Comparison of ENCODE assay signal across 16 cellular contexts in the genomic region with DNA sequence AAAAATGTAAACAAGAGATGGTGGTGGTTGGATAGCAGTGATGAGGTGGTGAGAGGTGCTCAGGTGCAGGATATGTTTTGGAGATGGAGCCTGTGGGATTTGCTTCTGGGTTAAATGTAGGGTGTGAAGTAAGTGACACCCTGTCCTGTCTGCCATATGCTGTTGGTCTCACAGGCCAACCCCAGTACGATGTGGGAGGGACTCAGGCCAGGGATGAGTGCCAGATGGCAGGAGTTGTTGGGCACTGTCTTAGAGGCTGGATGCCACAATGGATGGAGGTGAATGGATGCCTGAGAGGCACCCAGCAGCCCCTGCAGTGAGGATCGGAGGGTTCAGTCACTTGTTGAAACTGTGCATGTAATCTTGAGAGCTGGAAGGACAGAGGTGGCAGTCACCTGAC.
"Had no signal": no experiment of that assay in that cellular context is flagged by ENCODE, and none has a peak within 500 bp of the region (broad histone marks: within the 10 kb centered on the region; RNA-seq: fewer than 3 reads in every experiment).

No MANE protein-coding gene starts in this region.

- H3K27me3 ChIP-seq: neutrophil, ovary, right lobe of liver, vagina had no signal

- H3K4me1 ChIP-seq: right lobe of liver, vagina had no signal

- H3K4me3 ChIP-seq: ovary, right lobe of liver, skin epidermis, vagina had no signal

- DNase-seq: activated CD4-positive, alpha-beta T cell treated with anti-CD3 and anti-CD28 coated beads, Interleukin-2, amount 50 U/mL, for 48 hours; activated naive CD4-positive, alpha-beta T cell treated with Interleukin-2 at 50 U/mL for 16 hours; activated naive CD8-positive, alpha-beta T cell treated with anti-CD3 and anti-CD28 coated beads, Interleukin-2, amount 10 ng/mL, durations not matched to agents 7 days and 5 days; activated T-cell treated with anti-CD3 and anti-CD28 coated beads, Interleukin-2, amount 50 U/mL, for 48 hours; amniotic stem cell; effector CD4-positive, alpha-beta T cell; midbrain; natural killer cell; ovary; right lobe of liver; stimulated activated CD4-positive, alpha-beta T cell treated with anti-CD3 and anti-CD28 coated beads, Interleukin-2, amount 100 ng/mL, for 24 hours; stimulated activated naive CD8-positive, alpha-beta T cell treated with anti-CD3 and anti-CD28 coated beads, Interleukin-15, amount 100 ng/mL, for 72 hours; T-helper 9 cell had no signal

- H3K9me3 ChIP-seq: neutrophil, ovary, right lobe of liver, vagina had no signal

- H3K27ac ChIP-seq: neutrophil, ovary, right lobe of liver, skin epidermis, vagina had no signal

- H3K36me3 ChIP-seq: neutrophil, ovary, right lobe of liver, vagina had no signal
